8 cellular contexts compared by ENCODE assay signal in the genomic region with DNA sequence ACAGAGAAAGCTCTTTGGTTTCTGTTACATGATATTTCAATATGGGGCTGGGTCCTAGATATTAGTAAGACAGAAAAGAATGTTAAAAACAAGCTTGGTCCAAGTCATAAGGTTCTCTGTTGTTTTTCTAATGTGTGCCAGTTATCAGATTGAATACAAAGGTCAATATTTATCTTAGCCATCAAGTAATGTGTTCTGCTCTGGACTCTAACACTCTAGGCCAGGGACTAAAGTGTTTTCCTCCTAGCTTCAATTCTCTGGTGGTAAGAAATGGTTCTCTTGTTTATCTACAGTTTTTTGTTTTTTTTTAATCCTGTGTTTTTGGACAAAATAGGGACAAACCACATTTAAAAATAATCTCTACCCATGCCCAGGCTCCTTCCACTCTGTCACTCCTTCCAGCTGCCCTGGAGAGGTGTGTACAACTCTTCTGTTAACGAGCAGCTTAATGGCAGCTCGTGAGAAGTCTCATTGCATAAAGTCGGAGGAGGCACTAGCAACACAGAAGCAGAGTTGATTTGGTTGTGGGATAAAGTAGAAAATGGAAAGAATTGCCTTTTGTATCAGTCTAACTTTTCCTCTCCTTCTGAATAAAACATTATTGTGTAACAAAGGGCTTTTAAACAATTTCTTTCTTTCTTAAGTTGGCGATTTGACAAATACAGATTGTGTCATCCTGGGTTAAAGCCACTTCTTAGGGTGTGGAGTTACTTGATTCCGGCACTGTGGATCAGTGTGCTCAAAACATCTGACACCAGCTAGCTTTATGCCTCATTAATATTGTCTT. TPM values are rescaled to one million over a fixed set of nuclear protein-coding genes. Genes with fewer than 3 reads are reported as not detected.
A peak's percentile ranks its signal among the peaks of the same experiment; 100 is the strongest.
DNase-seq lines count a peak whose midpoint lies in the region; ATAC-seq and TF ChIP-seq lines count a peak whose summit lies in the region.

No MANE protein-coding gene starts in this region.

- no peak for TF ChIP-seq CTCF in vagina (IDR thresholded peaks at IDR 0.05)

- no peaks in the 10 kb centered on the region for H3K4me1 ChIP-seq in vagina

- no peak for TF ChIP-seq POLR2A in vagina (IDR thresholded peaks at IDR 0.05)

- H3K36me3 ChIP-seq in vagina, result no peaks in the 10 kb centered on the region

- H3K9me3 ChIP-seq in vagina, result no peaks in the 10 kb centered on the region

- intact Hi-C loops in vagina (cut with DNase I), result no loop called here

- no peak overlapping the region for H3K4me3 ChIP-seq in vagina

- H3K27ac ChIP-seq in cingulate gyrus (ENCODE audit: low read depth, low read length), result peak overlapping the region; percentile 76
- peak overlapping the region; percentile 51 for H3K27ac ChIP-seq in vagina

- no peak for ATAC-seq in HG03196 (IDR thresholded peaks at IDR 0.05; ENCODE audit: unreplicated experiment)
- ATAC-seq in HG03460 (IDR thresholded peaks at IDR 0.05; ENCODE audit: unreplicated experiment), result no peak

- peak; percentile 61 for DNase-seq in NCI-H2107 treated with DMSO at 0.1 percent for 48 hours (lab: John Stamatoyannopoulos, UW; ENCODE audit: unreplicated experiment)
- DNase-seq in NCI-H2107 (lab: John Stamatoyannopoulos, UW), result no peak
- DNase-seq in lung microvascular endothelial cell (ENCODE audit: low read depth in 2 of 2), result peak; percentile 10 to 25
- no peak for DNase-seq in vagina (ENCODE audit: extremely low spot score in 2 of 2)
- DNase-seq in activated CD8-positive, alpha-beta memory T cell treated with anti-CD3 and anti-CD28 coated beads, Interleukin-2, amount 50 U/mL, for 48 hours, result no peak

- no peaks in the 10 kb centered on the region for H3K27me3 ChIP-seq in vagina

RNA-seq across cellular contexts. Expression of a gene that starts 8.0 kb away (rescaled TPM):
- total RNA-seq in lung microvascular endothelial cell (17.9 and 25.2 TPM in 2 replicates), vagina (23.3 TPM)

Comparison
In these comparisons a context has a peak if more than half of its experiments do, and no peak if none do; other contexts are left out.
1. DNase-seq: peak in NCI-H2107 treated with DMSO at 0.1 percent for 48 hours (single experiment) and lung microvascular endothelial cell (2 of 2); none in NCI-H2107 (single experiment), vagina (0 of 2) and activated CD8-positive, alpha-beta memory T cell treated with anti-CD3 and anti-CD28 coated beads, Interleukin-2, amount 50 U/mL, for 48 hours (single experiment).